Comparison of ENCODE assay signal across 21 cellular contexts in genomic region chr14:91935621-91936020, GRCh38.
"Had no signal": no experiment of that assay in that cellular context is flagged by ENCODE, and none has a peak within 500 bp of the region (broad histone marks: within the 10 kb centered on the region; RNA-seq: fewer than 3 reads in every experiment).

No MANE protein-coding gene starts in this region.

- H3K27me3 Mint-ChIP-seq: activated CD8-positive, alpha-beta T cell treated with anti-CD3 and anti-CD28 coated beads for 36 hours; activated naive CD8-positive, alpha-beta T cell treated with anti-CD3 and anti-CD28 coated beads for 36 hours had no signal

- H3K27ac Mint-ChIP-seq: activated CD8-positive, alpha-beta T cell treated with anti-CD3 and anti-CD28 coated beads for 36 hours; activated naive CD4-positive, alpha-beta T cell treated with anti-CD3 and anti-CD28 coated beads, Interleukin-2, amount 10 ng/mL, durations not matched to agents 7 days and 5 days; activated naive CD8-positive, alpha-beta T cell treated with anti-CD3 and anti-CD28 coated beads for 36 hours; activated T-cell treated with anti-CD3 and anti-CD28 coated beads, Interleukin-2, amount 50 U/mL, for 72 hours; activated T-helper 2 cell treated with anti-CD3 and anti-CD28 coated beads, Interferon-gamma antibody, Interleukin-2, Interleukin-4, amounts not matched to agents 10 μg/mL and 5 μg/mL and 100 μg/mL, durations not matched to agents 14 hours and 24 hours and 36 hours; T-helper 1 cell treated with Interleukin-12 subunit alpha and Interleukin-12 subunit beta and Interleukin-4 antibody, amounts not matched to agents 30 μg/mL and 1 μg/mL, for 36 hours had no signal

- H3K4me3 Mint-ChIP-seq: activated CD8-positive, alpha-beta T cell treated with anti-CD3 and anti-CD28 coated beads for 36 hours; activated naive CD4-positive, alpha-beta T cell treated with anti-CD3 and anti-CD28 coated beads, Interleukin-2, amount 10 ng/mL, durations not matched to agents 7 days and 5 days; activated naive CD8-positive, alpha-beta T cell treated with anti-CD3 and anti-CD28 coated beads for 36 hours; activated T-cell treated with anti-CD3 and anti-CD28 coated beads, Interleukin-2, amount 50 U/mL, for 72 hours; T-helper 1 cell treated with Interleukin-12 subunit alpha and Interleukin-12 subunit beta and Interleukin-4 antibody, amounts not matched to agents 30 μg/mL and 1 μg/mL, for 36 hours had no signal

- DNase-seq: activated CD4-positive, alpha-beta T cell treated with anti-CD3 and anti-CD28 coated beads for 4 hours; activated CD8-positive, alpha-beta memory T cell treated with anti-CD3 and anti-CD28 coated beads, Interleukin-2, amount 50 U/mL, for 4 hours; activated CD8-positive, alpha-beta T cell treated with anti-CD3 and anti-CD28 coated beads for 36 hours; activated gamma-delta T cell treated with Interleukin-2 at 50 U/mL for 16 hours; activated naive CD4-positive, alpha-beta T cell treated with anti-CD3 and anti-CD28 coated beads, Interleukin-2, amount 10 ng/mL, durations not matched to agents 7 days and 5 days; activated naive CD8-positive, alpha-beta T cell treated with anti-CD3 and anti-CD28 coated beads for 36 hours; activated T-cell treated with anti-CD3 and anti-CD28 coated beads, Interleukin-2, amount 50 U/mL, for 72 hours; Kasumi-1; NCI-H1048; NCI-H146; NCI-H187 treated with DMSO at 0.1 percent for 48 hours; NCI-H2081 treated with DMSO at 0.1 percent for 48 hours; NCI-H446; NCI-H524; Peyer's patch; SHP77 treated with DMSO at 0.1 percent for 48 hours had no signal

- H3K27me3 ChIP-seq: Peyer's patch had no signal

- H3K4me1 ChIP-seq: Peyer's patch had no signal

- FAIRE-seq: K562 had no signal

- H3K9me3 Mint-ChIP-seq: activated CD8-positive, alpha-beta T cell treated with anti-CD3 and anti-CD28 coated beads for 36 hours; activated naive CD4-positive, alpha-beta T cell treated with anti-CD3 and anti-CD28 coated beads, Interleukin-2, amount 10 ng/mL, durations not matched to agents 7 days and 5 days; activated naive CD8-positive, alpha-beta T cell treated with anti-CD3 and anti-CD28 coated beads for 36 hours; activated T-helper 2 cell treated with anti-CD3 and anti-CD28 coated beads, Interferon-gamma antibody, Interleukin-2, Interleukin-4, amounts not matched to agents 10 μg/mL and 5 μg/mL and 100 μg/mL, durations not matched to agents 14 hours and 24 hours and 36 hours; T-helper 1 cell treated with Interleukin-12 subunit alpha and Interleukin-12 subunit beta and Interleukin-4 antibody, amounts not matched to agents 30 μg/mL and 1 μg/mL, for 36 hours had no signal

- H3K4me3 ChIP-seq: K562, Peyer's patch had no signal

- H3K9me3 ChIP-seq: Peyer's patch had no signal

- H3K4me1 Mint-ChIP-seq: activated naive CD4-positive, alpha-beta T cell treated with anti-CD3 and anti-CD28 coated beads, Interleukin-2, amount 10 ng/mL, durations not matched to agents 7 days and 5 days; activated naive CD8-positive, alpha-beta T cell treated with anti-CD3 and anti-CD28 coated beads for 36 hours had no signal

- ATAC-seq: activated CD4-positive, CD25-positive, alpha-beta regulatory T cell treated with anti-CD3 and anti-CD28 coated beads, Interleukin-2, amount 50 U/mL, for 24 hours; activated CD8-positive, alpha-beta T cell treated with anti-CD3 and anti-CD28 coated beads for 36 hours; activated T-cell treated with anti-CD3 and anti-CD28 coated beads, Interleukin-2, amount 50 U/mL, for 72 hours; K562 had no signal

- H3K27ac ChIP-seq: Peyer's patch, RWPE1 had no signal
